ENCODE assay signal across 8 cellular contexts in genomic region chr6:13711384-13711725, GRCh38. TPM values are rescaled to one million over a fixed set of nuclear protein-coding genes. Genes with fewer than 3 reads are reported as not detected.
A peak's percentile ranks its signal among the peaks of the same experiment; 100 is the strongest.
DNase-seq lines count a peak whose midpoint lies in the region; ATAC-seq, FAIRE-seq and TF ChIP-seq lines count a peak whose summit lies in the region.

No MANE protein-coding gene starts in this region.

- H3K4me1 ChIP-seq in pancreas = peaks cover 14 to 26% (median 19%) of the 10 kb centered on the region in 3 donors

- FAIRE-seq in pancreas (lab: Jason Lieb, UNC) = no peak

- H3K27ac Mint-ChIP-seq in Calu3 (ENCODE audit: unreplicated experiment) (no peak overlapping the region), T-helper 17 cell (no peak overlapping the region)

- WGBS in pancreas, 2 donors = 0 to 1% methylated on average over 15 to 49 of the region's 49 CpGs

- no peaks in the 10 kb centered on the region for H3K9me3 Mint-ChIP-seq in Calu3 (ENCODE audit: low read depth, unreplicated experiment)

- no peak for TF ChIP-seq POLR2A in erythroblast (IDR thresholded peaks at IDR 0.05; ENCODE audit: low read length)

- H3K27ac ChIP-seq in pancreas = peak overlapping the region; percentile 55 to 97 (median 90)

- H3K4me3 Mint-ChIP-seq in Calu3 (ENCODE audit: low read depth, unreplicated experiment) (peak overlapping the region; percentile 87), T-helper 17 cell (peak overlapping the region; percentile 66)

- BruUV-seq in Calu3 (replicated peaks; lab: Mats Ljungman, UMichigan) = no TSS peak

- peak overlapping the region; percentile 42 to 89 (median 80) for H3K4me3 ChIP-seq in pancreas

- H3K36me3 Mint-ChIP-seq in Calu3 (ENCODE audit: insufficient read depth, unreplicated experiment) (peaks cover 42% of the 10 kb centered on the region), T-helper 17 cell (ENCODE audit: low read depth) (peaks cover 5% of the 10 kb centered on the region)

- intact Hi-C loops in Calu3 (cut with micrococcal nuclease; ENCODE audit: unreplicated experiment) = no loop called here
- intact Hi-C loops in pancreas (cut with DNase I) = no loop called here

- H3K4me1 Mint-ChIP-seq in Calu3 (ENCODE audit: low read depth, unreplicated experiment) (peaks cover 13% of the 10 kb centered on the region), T-helper 17 cell (peaks cover 36% of the 10 kb centered on the region)

- H3K9me3 ChIP-seq in T-helper 17 cell (ENCODE audit: control insufficient read depth, low read length, poor library complexity, severe bottlenecking) (no peaks in the 10 kb centered on the region), pancreas (no peaks in the 10 kb centered on the region)

- H3K27me3 ChIP-seq in pancreas = no peaks in the 10 kb centered on the region

- DNase-seq in Calu3 (no peak), T-helper 17 cell (peak in 2 of 3 donors; percentile 71 to 73), erythroblast (lab: John Stamatoyannopoulos, UW) (peak; percentile 83 to 90), pancreas (peak in 1 of 6 donors; percentile 89)
- no peak for DNase-seq in activated CD4-positive, alpha-beta T cell treated with anti-CD3 and anti-CD28 coated beads, Interleukin-2, amount 50 U/mL, for 1 hour

- CTCF ChIA-PET in Calu3 (lab: Charles Lee) = no interaction called here

- ATAC-seq in GM19452 (IDR thresholded peaks at IDR 0.05; ENCODE audit: unreplicated experiment) (peak; percentile 56), HG03520 (IDR thresholded peaks at IDR 0.05; ENCODE audit: unreplicated experiment) (peak; percentile 40), T-helper 17 cell (peak; percentile 58), pancreas (peak in 2 of 4 donors; percentile 18 to 61), esophagus mucosa (no peak)

- TF ChIP-seq CTCF in Calu3 (IDR thresholded peaks at IDR 0.05; ENCODE audit: unreplicated experiment) (no peak), pancreas (IDR thresholded peaks at IDR 0.05) (no peak)

- H3K36me3 ChIP-seq in pancreas = no peaks in the 10 kb centered on the region

- H3K27me3 Mint-ChIP-seq in Calu3 (ENCODE audit: unreplicated experiment) = no peaks in the 10 kb centered on the region
- no peaks in the 10 kb centered on the region for H3K27me3 Mint-ChIP-seq in T-helper 17 cell

RNA-seq across cellular contexts. Expression of gene RANBP9, which starts 0.3 kb away (rescaled TPM):
- total RNA-seq in Calu3 (2022) = 17.8 and 20.4 TPM in 2 replicates
- 10 to 100 TPM; 74.4 to 99.9 TPM for total RNA-seq in T-helper 17 cell
- total RNA-seq in pancreas = 10 to 100 TPM; 13.3 to 22.2 (median 17.5) TPM
- 10 to 100 TPM in 1 of 2 donors, 1 to 10 TPM in 1; 9.6 to 16.0 TPM for polyA plus RNA-seq in pancreas
- total RNA-seq in esophagus mucosa = 58.9 TPM

Comparison
In these comparisons a context has a peak if more than half of its experiments do, and no peak if none do; other contexts are left out.
1. DNase-seq: peak in T-helper 17 cell (2 of 3) and erythroblast (2 of 2); none in Calu3 (single experiment) and activated CD4-positive, alpha-beta T cell treated with anti-CD3 and anti-CD28 coated beads, Interleukin-2, amount 50 U/mL, for 1 hour (single experiment).